20 cellular contexts compared by ENCODE assay signal in genomic region chr1:75174031-75174760, GRCh38. TPM values are rescaled to one million over a fixed set of nuclear protein-coding genes. Genes with fewer than 3 reads are reported as not detected.
DNase-seq lines count a peak whose midpoint lies in the region; ATAC-seq lines count a peak whose summit lies in the region.
"Had no signal": no experiment of that assay in that cellular context is flagged by ENCODE, and none has a peak within 500 bp of the region (broad histone marks: within the 10 kb centered on the region; RNA-seq: fewer than 3 reads in every experiment).

No MANE protein-coding gene starts in this region.

- H3K4me2 ChIP-seq in GM23248 (ENCODE audit: unreplicated experiment), result no peak overlapping the region
- H3K4me2 ChIP-seq: PC-9 had no signal

- in situ Hi-C loops in GM23248 (cut with MboI), result no loop called here

- no peaks in the 10 kb centered on the region for H4K20me1 ChIP-seq in GM23248 (ENCODE audit: insufficient read depth)

- H3K36me3 Mint-ChIP-seq in effector memory CD8-positive, alpha-beta T cell (ENCODE audit: insufficient read depth), result no peaks in the 10 kb centered on the region
- H3K36me3 Mint-ChIP-seq: IgD-negative memory B cell had no signal

- peaks cover 5 to 9% of the 10 kb centered on the region in 2 donors for H3K9me3 Mint-ChIP-seq in effector memory CD8-positive, alpha-beta T cell

- H3K9ac ChIP-seq in GM23248, result no peak overlapping the region

- no peak overlapping the region for H3K27ac Mint-ChIP-seq in effector memory CD8-positive, alpha-beta T cell
- H3K27ac Mint-ChIP-seq: HFFc6, IgD-negative memory B cell had no signal

- H3K79me2 ChIP-seq in GM23248 (ENCODE audit: insufficient read depth), result no peaks in the 10 kb centered on the region

- ATAC-seq in HG03354 (IDR thresholded peaks at IDR 0.05; ENCODE audit: poor library complexity, severe bottlenecking, unreplicated experiment), result no peak
- ATAC-seq in effector memory CD8-positive, alpha-beta T cell (replicated peaks), result no peak

- no peaks in the 10 kb centered on the region for H3K9me3 ChIP-seq in GM23248 (ENCODE audit: low read depth)
- H3K9me3 ChIP-seq: SJSA1 had no signal

- H3K4me1 Mint-ChIP-seq in effector memory CD8-positive, alpha-beta T cell (ENCODE audit: low read depth in 2 of 2), result no peaks in the 10 kb centered on the region
- H3K4me1 Mint-ChIP-seq: IgD-negative memory B cell had no signal

- no peaks in the 10 kb centered on the region for H3F3A ChIP-seq in GM23248 (ENCODE audit: insufficient read depth)

- 13 to 20% methylated on average over 2 of the region's 2 CpGs for WGBS in GM23248 (ENCODE audit: low coverage in 1 of 2, low lambda C conversion rate in 2 of 2, missing lambda C conversion rate in 2 of 2), 2 experiments

- no peaks in the 10 kb centered on the region for H3K27me3 Mint-ChIP-seq in effector memory CD8-positive, alpha-beta T cell
- H3K27me3 Mint-ChIP-seq: IgD-negative memory B cell had no signal

- H3K4me1 ChIP-seq in GM23248 (ENCODE audit: insufficient read depth), result no peaks in the 10 kb centered on the region
- H3K4me1 ChIP-seq: SJSA1 had no signal

- H3K9me2 ChIP-seq in GM23248 (ENCODE audit: insufficient read depth), result no peaks in the 10 kb centered on the region

- no peak overlapping the region for H3K4me3 ChIP-seq in GM23248
- H3K4me3 ChIP-seq: PC-9, SJSA1 had no signal

- no peak overlapping the region for H2AFZ ChIP-seq in GM23248
- H2AFZ ChIP-seq: PC-9 had no signal

- DNase-seq in GM23248, result peak; percentile 8
- DNase-seq in M059J (ENCODE audit: low read depth), result peak; percentile 58
- DNase-seq in SKM-1 treated with dmso at 0.1 percent for 144 hours (lab: John Stamatoyannopoulos, UW; ENCODE audit: unreplicated experiment), result peak; percentile 57
- DNase-seq in medulla oblongata (ENCODE audit: extremely low spot score), result peak; percentile 29
- DNase-seq in dermis blood vessel endothelial cell, result no peak
- DNase-seq in effector memory CD8-positive, alpha-beta T cell, result no peak
- DNase-seq: COR-L47, DMS153, HFFc6, NCI-H1105 treated with DMSO at 0.1 percent for 48 hours, NCI-H1694 treated with DMSO at 0.1 percent for 48 hours, NCI-H2107, NCI-H345, NCI-H69, PC-9 had no signal

- H3K27me3 ChIP-seq in GM23248 (replicated peaks; ENCODE audit: insufficient read depth), result no peaks in the 10 kb centered on the region
- H3K27me3 ChIP-seq: SJSA1 had no signal

- no peak overlapping the region for H3K4me3 Mint-ChIP-seq in effector memory CD8-positive, alpha-beta T cell
- H3K4me3 Mint-ChIP-seq: HFFc6, IgD-negative memory B cell had no signal

- no peak overlapping the region for H3K27ac ChIP-seq in GM23248
- H3K27ac ChIP-seq: PC-9, SJSA1 had no signal

- no peaks in the 10 kb centered on the region for H3K36me3 ChIP-seq in GM23248 (ENCODE audit: low read depth)
- H3K36me3 ChIP-seq: SJSA1 had no signal

RNA-seq across cellular contexts. Expression of gene LHX8, which starts 40.0 kb away (rescaled TPM):
- total RNA-seq in GM23248 (2014; rRNA removed; shearing (Covaris generic)), result not detected in 2 replicates
- polyA plus RNA-seq in GM23248 (2016; fragmentation: Nextera tagmentation; extraction: Ambion mirVana), result not detected in 2 replicates
- 1.5 and 1.6 TPM in 2 replicates for total RNA-seq in M059J (2014; rRNA removed; shearing (Covaris generic))
- not detected in 2 replicates for total RNA-seq in dermis blood vessel endothelial cell
- total RNA-seq: A673, HFFc6, HT-29, PC-9 had no signal
- polyA plus RNA-seq: IgD-negative memory B cell had no signal

Comparison
In these comparisons a context has a peak if more than half of its experiments do, and no peak if none do; other contexts are left out.
1. DNase-seq: peak in GM23248 (single experiment), M059J (single experiment), SKM-1 treated with dmso at 0.1 percent for 144 hours (single experiment) and medulla oblongata (single experiment); none in dermis blood vessel endothelial cell (single experiment) and effector memory CD8-positive, alpha-beta T cell (0 of 3).